19 cellular contexts compared by ENCODE assay signal in the genomic region with DNA sequence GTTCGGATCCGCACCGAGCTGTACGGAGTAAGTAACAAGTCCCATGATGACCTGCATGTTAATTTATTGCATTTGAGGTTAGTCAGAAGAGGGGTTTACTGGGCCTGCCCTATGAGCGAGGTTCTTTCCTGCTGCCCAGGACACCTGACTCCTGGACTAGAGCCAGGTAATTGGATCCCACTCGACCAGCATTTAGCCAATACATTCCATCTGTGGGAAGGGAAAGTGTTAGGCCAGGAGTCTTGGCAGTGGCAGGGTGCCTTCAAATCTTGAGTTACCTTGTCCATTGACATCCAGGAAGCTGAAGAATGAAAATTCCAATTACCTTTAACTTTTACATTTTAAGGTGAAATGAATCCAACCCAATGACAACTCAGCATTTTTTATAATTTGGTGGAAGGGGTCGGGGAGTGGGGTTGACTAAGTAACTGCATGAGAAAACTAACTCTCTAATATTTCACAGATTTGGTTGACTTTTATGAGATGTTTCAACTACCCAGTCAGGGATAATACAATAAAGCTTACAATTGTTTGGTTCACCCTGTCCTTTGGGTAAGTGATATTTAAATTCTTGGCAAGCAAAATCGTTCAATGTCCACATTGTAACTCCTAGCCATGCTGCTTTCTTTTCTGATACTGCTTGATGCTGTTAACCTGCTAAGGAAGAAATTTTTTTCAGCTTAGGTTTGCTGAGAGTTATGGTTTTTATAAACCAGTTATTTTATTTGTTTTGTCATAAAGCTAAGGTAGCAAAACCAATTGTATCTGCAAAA.
DNase-seq lines count a peak whose midpoint lies in the region; ATAC-seq, FAIRE-seq and TF ChIP-seq lines count a peak whose summit lies in the region.
"Had no signal": no experiment of that assay in that cellular context is flagged by ENCODE, and none has a peak within 500 bp of the region (broad histone marks: within the 10 kb centered on the region; RNA-seq: fewer than 3 reads in every experiment).

No MANE protein-coding gene starts in this region.

- DNase-seq in MCF 10A (ENCODE audit: unreplicated experiment) = peak; percentile 29
- DNase-seq in mammary epithelial cell = no peak
- peak; percentile 27 for DNase-seq in RWPE1 (ENCODE audit: low spot score)
- peak; percentile 74 for DNase-seq in left kidney (ENCODE audit: low read depth, low spot score)
- DNase-seq in urothelium cell line (ENCODE audit: low spot score) = peak; percentile 19
- no peak for DNase-seq in epidermal melanocyte (ENCODE audit: insufficient read length, low spot score)
- DNase-seq in GM10266 (ENCODE audit: extremely low spot score) = no peak
- DNase-seq: CD8-positive, alpha-beta T cell; effector CD4-positive, alpha-beta T cell; heart left ventricle; NCI-H2107; right lobe of liver; stimulated activated CD4-positive, alpha-beta T cell treated with anti-CD3 and anti-CD28 coated beads, Interleukin-1b, Interleukin-23, amount 100 ng/mL, for 48 hours had no signal

- no peak overlapping the region for H2AFZ ChIP-seq in mammary epithelial cell (ENCODE audit: low read depth, low read length)

- H3K36me3 ChIP-seq in mammary epithelial cell (ENCODE audit: insufficient read depth, low read length) = no peaks in the 10 kb centered on the region
- H3K36me3 ChIP-seq: cardiac muscle cell, heart left ventricle, right lobe of liver had no signal

- H3K4me3 ChIP-seq in mammary epithelial cell (replicated peaks in 1 of 3; ENCODE audit: insufficient read depth in 1 of 3, low read depth in 2 of 3, low read length in 3 of 3) = no peak overlapping the region
- H3K4me3 ChIP-seq: cardiac muscle cell, heart left ventricle, right lobe of liver had no signal

- no peak for FAIRE-seq in urothelium cell line (lab: Jason Lieb, UNC)
- FAIRE-seq: GM12891, islet of Langerhans had no signal

- H3K4me1 ChIP-seq in mammary epithelial cell (ENCODE audit: insufficient read depth, low read length) = peaks cover 11% of the 10 kb centered on the region

- no peak overlapping the region for H3K27ac Mint-ChIP-seq in MCF 10A (ENCODE audit: low read depth, unreplicated experiment)
- H3K27ac Mint-ChIP-seq: activated T-helper 1 cell treated with anti-CD3 and anti-CD28 coated beads, Interleukin-12 subunit alpha, Interleukin-12 subunit beta, Interleukin-2, Interleukin-4 antibody, amounts not matched to agents 30 ng/mL and 10 ng/mL and 1 ng/mL, durations not matched to agents 14 hours and 24 hours and 36 hours; CD8-positive, alpha-beta T cell had no signal

- dilution Hi-C loops in mammary epithelial cell (cut with HindIII; ENCODE audit: low sequenced_read_pairs) = no loop called here

- no peak overlapping the region for H3K9ac ChIP-seq in mammary epithelial cell (ENCODE audit: insufficient read depth, low read length)

- H3K27ac ChIP-seq in mammary epithelial cell (ENCODE audit: insufficient read depth, low read depth, low read length) (no peak overlapping the region), RWPE1 (no peak overlapping the region)
- H3K27ac ChIP-seq: cardiac muscle cell, right lobe of liver had no signal

- H3K9me3 Mint-ChIP-seq in MCF 10A (ENCODE audit: unreplicated experiment) = no peaks in the 10 kb centered on the region
- H3K9me3 Mint-ChIP-seq: activated T-helper 1 cell treated with anti-CD3 and anti-CD28 coated beads, Interleukin-12 subunit alpha, Interleukin-12 subunit beta, Interleukin-2, Interleukin-4 antibody, amounts not matched to agents 30 ng/mL and 10 ng/mL and 1 ng/mL, durations not matched to agents 14 hours and 24 hours and 36 hours; CD8-positive, alpha-beta T cell had no signal

- no peak overlapping the region for H3K4me2 ChIP-seq in mammary epithelial cell (ENCODE audit: insufficient read depth, low read depth, low read length)

- no peaks in the 10 kb centered on the region for H3K9me3 ChIP-seq in mammary epithelial cell (replicated peaks; ENCODE audit: insufficient read depth, low read length)
- H3K9me3 ChIP-seq: heart left ventricle, right lobe of liver had no signal

- peaks cover 22% of the 10 kb centered on the region for H3K27me3 Mint-ChIP-seq in MCF 10A (ENCODE audit: insufficient read depth, unreplicated experiment)

- no peaks in the 10 kb centered on the region for H3K79me2 ChIP-seq in mammary epithelial cell (ENCODE audit: insufficient read depth, low read length)

- 75% methylated on average over 8 of the region's 8 CpGs for WGBS in mammary epithelial cell (ENCODE audit: low coverage, missing lambda C conversion rate)

- no peaks in the 10 kb centered on the region for H3K36me3 Mint-ChIP-seq in MCF 10A (ENCODE audit: insufficient read depth, unreplicated experiment)
- H3K36me3 Mint-ChIP-seq: CD8-positive, alpha-beta T cell had no signal

- H3K4me3 Mint-ChIP-seq in MCF 10A (ENCODE audit: unreplicated experiment) = no peak overlapping the region
- H3K4me3 Mint-ChIP-seq: activated T-helper 1 cell treated with anti-CD3 and anti-CD28 coated beads, Interleukin-12 subunit alpha, Interleukin-12 subunit beta, Interleukin-2, Interleukin-4 antibody, amounts not matched to agents 30 ng/mL and 10 ng/mL and 1 ng/mL, durations not matched to agents 14 hours and 24 hours and 36 hours; CD8-positive, alpha-beta T cell had no signal

- no peak for TF ChIP-seq CTCF in MCF 10A (IDR thresholded peaks at IDR 0.05; ENCODE audit: unreplicated experiment)
- TF ChIP-seq CTCF in mammary epithelial cell (conservative IDR thresholded peaks at IDR 0.05 in 1 of 2, IDR thresholded peaks at IDR 0.05 in 1 of 2; ENCODE audit: extremely low read depth in 1 of 2, insufficient read depth in 1 of 2, low read depth in 1 of 2, low read length in 2 of 2) = no peak
- TF ChIP-seq CTCF in RWPE1 (conservative IDR thresholded peaks at IDR 0.05; ENCODE audit: low read depth) = no peak
- no peak for TF ChIP-seq CTCF in GM10266 (IDR thresholded peaks at IDR 0.05; ENCODE audit: control insufficient read depth, insufficient read depth, low read depth, missing control alignments)

- BruUV-seq in MCF 10A (replicated peaks; lab: Mats Ljungman, UMichigan) (no TSS peak), mammary epithelial cell (replicated peaks; lab: Mats Ljungman, UMichigan) (no TSS peak)

- ATAC-seq in GM18858 (IDR thresholded peaks at IDR 0.05; ENCODE audit: unreplicated experiment) = no peak
- ATAC-seq: CD8-positive, alpha-beta T cell; heart left ventricle; Right ventricle myocardium inferior had no signal

- POLR2A ChIA-PET in MCF 10A (lab: Yijun Ruan, JAX) = interaction anchor here (0.7 kb wide), 2 partner anchors 51 to 208 kb away, joined by 3 to 4 read pairs; no protein-coding TSS in a partner anchor
- POLR2A ChIA-PET in RWPE1 (lab: Yijun Ruan, JAX; ENCODE audit: low non-redundant PET) = no interaction called here

- intact Hi-C loops in MCF 10A (cut with micrococcal nuclease) (no loop called here), mammary epithelial cell (cut with micrococcal nuclease) (no loop called here)

- CTCF ChIA-PET in MCF 10A (lab: Yijun Ruan, JAX) = interaction anchor here (0.6 to 1.4 kb wide), 2 partner anchors 293 to 626 kb away, joined by 3 to 4 read pairs; no protein-coding TSS in a partner anchor
- CTCF ChIA-PET in mammary epithelial cell (lab: Charles Lee; ENCODE audit: low non-redundant PET) = no interaction called here
- CTCF ChIA-PET in RWPE1 (lab: Yijun Ruan, JAX) = interaction anchor here (1.0 kb wide), 1 partner anchor 9 kb away, joined by 3 read pairs; no protein-coding TSS in a partner anchor

- no peaks in the 10 kb centered on the region for H3K4me1 Mint-ChIP-seq in MCF 10A (ENCODE audit: insufficient read depth, unreplicated experiment)

- H4K20me1 ChIP-seq in mammary epithelial cell (ENCODE audit: insufficient read depth, low read length) = no peaks in the 10 kb centered on the region

- no peaks in the 10 kb centered on the region for H3K27me3 ChIP-seq in mammary epithelial cell (ENCODE audit: insufficient read depth, low read length)
- H3K27me3 ChIP-seq: cardiac muscle cell, right lobe of liver had no signal

- in situ Hi-C loops in mammary epithelial cell (cut with MboI; ENCODE audit: low sequenced_read_pairs in 2 of 2) = no loop called here

Comparison
In these comparisons a context has a peak if more than half of its experiments do, and no peak if none do; other contexts are left out.
1. DNase-seq: peak in MCF 10A (single experiment), RWPE1 (single experiment), left kidney (single experiment) and urothelium cell line (single experiment); none in mammary epithelial cell (single experiment), epidermal melanocyte (single experiment) and GM10266 (single experiment).